8 cellular contexts compared by ENCODE assay signal in genomic region chr2:147844691-147845607, GRCh38. TPM values are rescaled to one million over a fixed set of nuclear protein-coding genes. Genes with fewer than 3 reads are reported as not detected.
DNase-seq lines count a peak whose midpoint lies in the region; ATAC-seq and TF ChIP-seq lines count a peak whose summit lies in the region.

Gene ACVR2A (plus strand): TSS chr2:147845029. CDS start chr2:147845153, 124 bp downstream.

- no peaks in the 10 kb centered on the region for H3K36me3 ChIP-seq in osteoblast (ENCODE audit: insufficient read depth, low read length)
- H3K36me3 ChIP-seq in upper lobe of left lung, result no peaks in the 10 kb centered on the region

- peak; percentile 65 for ATAC-seq in GM19452 (IDR thresholded peaks at IDR 0.05; ENCODE audit: unreplicated experiment)
- peak; percentile 60 for ATAC-seq in HG03520 (IDR thresholded peaks at IDR 0.05; ENCODE audit: unreplicated experiment)
- ATAC-seq in Right ventricle myocardium inferior, result no peak
- ATAC-seq in upper lobe of left lung (ENCODE audit: low FRiP score in 2 of 2), result peak; percentile 34 to 42

- H3K4me3 ChIP-seq in osteoblast (ENCODE audit: insufficient read depth, low read length), result peak within 1 kb of the TSS; percentile 87
- peak within 1 kb of the TSS; percentile 61 to 86 (median 76) for H3K4me3 ChIP-seq in upper lobe of left lung

- H3K4me1 ChIP-seq in osteoblast (ENCODE audit: insufficient read depth, low read length), result peaks cover 13% of the 10 kb centered on the region
- H3K4me1 ChIP-seq in upper lobe of left lung, result peaks cover 22 to 25% (median 22%) of the 10 kb centered on the region in 4 donors

- no peak for TF ChIP-seq EP300 in upper lobe of left lung (IDR thresholded peaks at IDR 0.05)

- 0 to 1% methylated on average over 22 to 43 of the region's 55 CpGs for WGBS in upper lobe of left lung, 2 donors

- H3K79me2 ChIP-seq in osteoblast (ENCODE audit: insufficient read depth, low read length), result peaks cover 44% of the 10 kb centered on the region

- peaks cover 31% of the 10 kb centered on the region for H4K20me1 ChIP-seq in osteoblast (ENCODE audit: insufficient read depth, low read length)

- H3K27me3 ChIP-seq in osteoblast (ENCODE audit: insufficient read depth, low read length), result peaks cover 9% of the 10 kb centered on the region
- H3K27me3 ChIP-seq in upper lobe of left lung, result no peaks in the 10 kb centered on the region

- peak within 1 kb of the TSS; percentile 77 for H3K27ac ChIP-seq in osteoblast (ENCODE audit: low read depth, low read length)
- peak within 1 kb of the TSS; percentile 93 to 97 (median 96) for H3K27ac ChIP-seq in upper lobe of left lung

- H3K9me3 ChIP-seq in osteoblast (ENCODE audit: low read depth, low read length), result no peaks in the 10 kb centered on the region
- H3K9me3 ChIP-seq in upper lobe of left lung, result no peaks in the 10 kb centered on the region

- DNase-seq in COLO668 (lab: John Stamatoyannopoulos, UW; ENCODE audit: unreplicated experiment), result peak; percentile 79
- peak; percentile 45 for DNase-seq in RKO (ENCODE audit: low spot score)
- peak; percentile 36 for DNase-seq in activated naive CD4-positive, alpha-beta T cell treated with anti-CD3 and anti-CD28 coated beads, Interleukin-2, amount 50 U/mL, for 16 hours
- DNase-seq in Right ventricle myocardium inferior (ENCODE audit: missing footprints), result no peak
- peak; percentile 94 for DNase-seq in osteoblast (ENCODE audit: insufficient read length, low spot score, missing footprints)
- DNase-seq in upper lobe of left lung, result peak; percentile 30 to 85

- TF ChIP-seq POLR2A in upper lobe of left lung (IDR thresholded peaks at IDR 0.05), result no peak

- intact Hi-C loops in Right ventricle myocardium inferior (cut with DNase I), result loop anchor here (5.0 to 10.0 kb wide), 3 partner anchors 70 to 288 kb away; partner anchors contain the start of genes MBD5 and ORC4

- TF ChIP-seq CTCF in osteoblast (IDR thresholded peaks at IDR 0.05; ENCODE audit: extremely low read depth, low read depth, low read length) (no peak), upper lobe of left lung (IDR thresholded peaks at IDR 0.05) (no peak)

- H2AFZ ChIP-seq in osteoblast (ENCODE audit: low read length), result peak within 1 kb of the TSS; percentile 93

- H3K4me2 ChIP-seq in osteoblast (ENCODE audit: insufficient read depth, low read length), result peak within 1 kb of the TSS; percentile 99

RNA-seq across cellular contexts. Expression of gene ACVR2A, which starts in this region (rescaled TPM):
- total RNA-seq in Right ventricle myocardium inferior (11.7 TPM), osteoblast (36.8 and 39.4 TPM in 2 replicates), upper lobe of left lung (10 to 100 TPM in 5 of 6 donors, 1 to 10 TPM in 1; 5.5 to 34.5 (median 11.0) TPM)
